ENCODE assay signal across 8 cellular contexts in genomic region chr10:98800263-98800662, GRCh38.
"Had no signal": no experiment of that assay in that cellular context is flagged by ENCODE, and none has a peak within 500 bp of the region (broad histone marks: within the 10 kb centered on the region; RNA-seq: fewer than 3 reads in every experiment).

No MANE protein-coding gene starts in this region.

- H3K9me3 Mint-ChIP-seq: HFFc6 had no signal

- FAIRE-seq: HTR-8/SVneo, K562 had no signal

- H3K4me3 Mint-ChIP-seq: HFFc6 had no signal

- H3K27ac Mint-ChIP-seq: HFFc6 had no signal

- DNase-seq: GM23248, GOT3, H7, HFFc6, IMR-90 had no signal

- ATAC-seq: HCT116, K562 had no signal
